In genomic region chr7:13850185-13850752, GRCh38 we compare ENCODE assay signal across 8 cellular contexts.
A peak's percentile ranks its signal among the peaks of the same experiment; 100 is the strongest.
DNase-seq lines count a peak whose midpoint lies in the region; ATAC-seq and TF ChIP-seq lines count a peak whose summit lies in the region.

No MANE protein-coding gene starts in this region.

- no peaks in the 10 kb centered on the region for H3K27me3 Mint-ChIP-seq in activated naive CD4-positive, alpha-beta T cell treated with anti-CD3 and anti-CD28 coated beads for 36 hours (ENCODE audit: low read depth)
- no peaks in the 10 kb centered on the region for H3K27me3 Mint-ChIP-seq in activated CD8-positive, alpha-beta T cell treated with anti-CD3 and anti-CD28 coated beads for 36 hours

- H3K4me3 ChIP-seq in fibroblast of pulmonary artery (replicated peaks; ENCODE audit: low read depth, low read length): no peak overlapping the region

- POLR2A ChIA-PET in activated CD8-positive, alpha-beta T cell treated with anti-CD3 and anti-CD28 coated beads for 36 hours (lab: Charles Lee): no interaction called here

- TF ChIP-seq CTCF in activated CD8-positive, alpha-beta T cell treated with anti-CD3 and anti-CD28 coated beads for 36 hours (IDR thresholded peaks at IDR 0.05): no peak
- TF ChIP-seq CTCF in fibroblast of pulmonary artery (IDR thresholded peaks at IDR 0.05; ENCODE audit: low read length, missing control alignments): no peak

- intact Hi-C loops in activated naive CD4-positive, alpha-beta T cell treated with anti-CD3 and anti-CD28 coated beads for 36 hours (cut with micrococcal nuclease): no loop called here
- intact Hi-C loops in activated CD8-positive, alpha-beta T cell treated with anti-CD3 and anti-CD28 coated beads for 36 hours (cut with micrococcal nuclease): no loop called here

- no peak overlapping the region for H3K4me3 Mint-ChIP-seq in activated naive CD4-positive, alpha-beta T cell treated with anti-CD3 and anti-CD28 coated beads for 36 hours
- H3K4me3 Mint-ChIP-seq in activated CD8-positive, alpha-beta T cell treated with anti-CD3 and anti-CD28 coated beads for 36 hours: no peak overlapping the region

- H3K36me3 Mint-ChIP-seq in activated naive CD4-positive, alpha-beta T cell treated with anti-CD3 and anti-CD28 coated beads for 36 hours (ENCODE audit: low read depth): no peaks in the 10 kb centered on the region
- H3K36me3 Mint-ChIP-seq in activated CD8-positive, alpha-beta T cell treated with anti-CD3 and anti-CD28 coated beads for 36 hours (ENCODE audit: low read depth): no peaks in the 10 kb centered on the region

- H3K9me3 Mint-ChIP-seq in activated naive CD4-positive, alpha-beta T cell treated with anti-CD3 and anti-CD28 coated beads for 36 hours: no peaks in the 10 kb centered on the region
- peaks cover 2% of the 10 kb centered on the region for H3K9me3 Mint-ChIP-seq in activated CD8-positive, alpha-beta T cell treated with anti-CD3 and anti-CD28 coated beads for 36 hours

- CTCF ChIA-PET in activated naive CD4-positive, alpha-beta T cell treated with anti-CD3 and anti-CD28 coated beads for 36 hours (lab: Charles Lee): no interaction called here
- CTCF ChIA-PET in activated CD8-positive, alpha-beta T cell treated with anti-CD3 and anti-CD28 coated beads for 36 hours (lab: Charles Lee): interaction anchor here (0.9 kb wide), 1 partner anchor 569 kb away, joined by 3 read pairs; no protein-coding TSS in a partner anchor

- in situ Hi-C loops in G401 (cut with HindIII; ENCODE audit: low sequenced_read_pairs): no loop called here

- H3K27ac Mint-ChIP-seq in activated naive CD4-positive, alpha-beta T cell treated with anti-CD3 and anti-CD28 coated beads for 36 hours: no peak overlapping the region
- H3K27ac Mint-ChIP-seq in activated CD8-positive, alpha-beta T cell treated with anti-CD3 and anti-CD28 coated beads for 36 hours: no peak overlapping the region

- peak; percentile 43 for DNase-seq in activated naive CD4-positive, alpha-beta T cell treated with anti-CD3 and anti-CD28 coated beads for 36 hours
- DNase-seq in activated naive CD4-positive, alpha-beta T cell (lab: John Stamatoyannopoulos, UW): no peak
- DNase-seq in NCI-H446 treated with DMSO at 0.1 percent for 48 hours (lab: John Stamatoyannopoulos, UW): peak; percentile 53
- peak; percentile 70 for DNase-seq in activated CD8-positive, alpha-beta T cell treated with anti-CD3 and anti-CD28 coated beads for 36 hours
- peak; percentile 95 for DNase-seq in fibroblast of pulmonary artery (ENCODE audit: low read depth)
- DNase-seq in stimulated activated CD4-positive, alpha-beta T cell treated with anti-CD3 and anti-CD28 coated beads, Interleukin-4, amount 100 ng/mL, for 4 hours: peak; percentile 1 to 49
- DNase-seq in G401 (ENCODE audit: low spot score): no peak

- ATAC-seq in HG03064 (IDR thresholded peaks at IDR 0.05; ENCODE audit: low read depth, unreplicated experiment): peak; percentile 100
- peak; percentile 97 for ATAC-seq in activated CD8-positive, alpha-beta T cell treated with anti-CD3 and anti-CD28 coated beads for 36 hours

- peaks cover 6% of the 10 kb centered on the region for H3K4me1 Mint-ChIP-seq in activated naive CD4-positive, alpha-beta T cell treated with anti-CD3 and anti-CD28 coated beads for 36 hours (ENCODE audit: low read depth)
- peaks cover 16% of the 10 kb centered on the region for H3K4me1 Mint-ChIP-seq in activated CD8-positive, alpha-beta T cell treated with anti-CD3 and anti-CD28 coated beads for 36 hours (ENCODE audit: low read depth)

Comparison
In these comparisons a context has a peak if more than half of its experiments do, and no peak if none do; other contexts are left out.
1. DNase-seq: peak in activated naive CD4-positive, alpha-beta T cell treated with anti-CD3 and anti-CD28 coated beads for 36 hours (single experiment), NCI-H446 treated with DMSO at 0.1 percent for 48 hours (single experiment), activated CD8-positive, alpha-beta T cell treated with anti-CD3 and anti-CD28 coated beads for 36 hours (single experiment), fibroblast of pulmonary artery (single experiment) and stimulated activated CD4-positive, alpha-beta T cell treated with anti-CD3 and anti-CD28 coated beads, Interleukin-4, amount 100 ng/mL, for 4 hours (2 of 2); none in activated naive CD4-positive, alpha-beta T cell (0 of 4) and G401 (single experiment).